8 cellular contexts compared by ENCODE assay signal in genomic region chr5:64767959-64768357, GRCh38. TPM values are rescaled to one million over a fixed set of nuclear protein-coding genes. Genes with fewer than 3 reads are reported as not detected.
A peak's percentile ranks its signal among the peaks of the same experiment; 100 is the strongest.
DNase-seq lines count a peak whose midpoint lies in the region; ATAC-seq and TF ChIP-seq lines count a peak whose summit lies in the region.

No MANE protein-coding gene starts in this region.

- peaks cover 26% of the 10 kb centered on the region for H3K36me3 ChIP-seq in NT2/D1 (ENCODE audit: insufficient read depth, insufficient read length, low read length)
- no peaks in the 10 kb centered on the region for H3K36me3 ChIP-seq in breast epithelium

- no peaks in the 10 kb centered on the region for H3K9me3 Mint-ChIP-seq in stimulated activated naive CD8-positive, alpha-beta T cell treated with anti-CD3 and anti-CD28 coated beads, Interleukin-15, amount 100 ng/mL, for 72 hours

- H3K9ac ChIP-seq in NT2/D1 (ENCODE audit: insufficient read length, low read depth): peak overlapping the region; percentile 84

- H3K27ac ChIP-seq in breast epithelium: peak overlapping the region; percentile 89 to 90

- H3K9me3 ChIP-seq in NT2/D1 (ENCODE audit: insufficient read depth, low read length) (no peaks in the 10 kb centered on the region), breast epithelium (no peaks in the 10 kb centered on the region)

- H3K4me1 Mint-ChIP-seq in stimulated activated naive CD8-positive, alpha-beta T cell treated with anti-CD3 and anti-CD28 coated beads, Interleukin-15, amount 100 ng/mL, for 72 hours: peaks cover 41% of the 10 kb centered on the region

- peak overlapping the region; percentile 98 to 100 for H3K4me3 Mint-ChIP-seq in stimulated activated naive CD8-positive, alpha-beta T cell treated with anti-CD3 and anti-CD28 coated beads, Interleukin-15, amount 100 ng/mL, for 72 hours

- DNase-seq in HFF-Myc (ENCODE audit: extremely low read depth, low read depth) (no peak), NT2/D1 (ENCODE audit: low read depth, low spot score) (no peak), breast epithelium (ENCODE audit: low spot score in 2 of 2) (no peak), left lobe of liver (ENCODE audit: low spot score) (peak; percentile 46), erythroblast (lab: John Stamatoyannopoulos, UW) (no peak), DMS153 treated with DMSO at 0.1 percent for 48 hours (lab: John Stamatoyannopoulos, UW; ENCODE audit: unreplicated experiment) (no peak)
- no peak for DNase-seq in stimulated activated naive CD8-positive, alpha-beta T cell treated with anti-CD3 and anti-CD28 coated beads, Interleukin-15, amount 100 ng/mL, for 72 hours

- H3K27me3 Mint-ChIP-seq in stimulated activated naive CD8-positive, alpha-beta T cell treated with anti-CD3 and anti-CD28 coated beads, Interleukin-15, amount 100 ng/mL, for 72 hours: no peaks in the 10 kb centered on the region

- intact Hi-C loops in breast epithelium (cut with DNase I; ENCODE audit: low total_unique reads): no loop called here

- ATAC-seq in GM18499 (IDR thresholded peaks at IDR 0.05; ENCODE audit: insufficient read depth, unreplicated experiment): peak; percentile 2
- peak; percentile 49 for ATAC-seq in left lobe of liver
- peak; percentile 42 for ATAC-seq in stimulated activated naive CD8-positive, alpha-beta T cell treated with anti-CD3 and anti-CD28 coated beads, Interleukin-15, amount 100 ng/mL, for 72 hours

- no peak for TF ChIP-seq CTCF in HFF-Myc (IDR thresholded peaks at IDR 0.05; ENCODE audit: low read depth, low read length, missing control alignments)
- no peak for TF ChIP-seq CTCF in breast epithelium (IDR thresholded peaks at IDR 0.05)

- H3K4me1 ChIP-seq in NT2/D1 (ENCODE audit: insufficient read depth, insufficient read length): no peaks in the 10 kb centered on the region
- peaks cover 0 to 20% of the 10 kb centered on the region in 2 donors for H3K4me1 ChIP-seq in breast epithelium

- TF ChIP-seq POLR2A in breast epithelium (IDR thresholded peaks at IDR 0.05): no peak
- no peak for TF ChIP-seq POLR2A in erythroblast (IDR thresholded peaks at IDR 0.05; ENCODE audit: low read length)

- peak overlapping the region; percentile 100 for H3K27ac Mint-ChIP-seq in stimulated activated naive CD8-positive, alpha-beta T cell treated with anti-CD3 and anti-CD28 coated beads, Interleukin-15, amount 100 ng/mL, for 72 hours

- H3K27me3 ChIP-seq in NT2/D1 (ENCODE audit: insufficient read depth, insufficient read length) (no peaks in the 10 kb centered on the region), breast epithelium (no peaks in the 10 kb centered on the region)

- H3K4me3 ChIP-seq in HFF-Myc (replicated peaks; ENCODE audit: low read depth, low read length): peak overlapping the region; percentile 74
- peak overlapping the region; percentile 91 for H3K4me3 ChIP-seq in NT2/D1 (ENCODE audit: insufficient read length, low read depth)
- peak overlapping the region; percentile 72 to 86 (median 79) for H3K4me3 ChIP-seq in breast epithelium

RNA-seq across cellular contexts. Expression of gene SREK1IP1, which starts 0.5 kb away (rescaled TPM):
- total RNA-seq in breast epithelium: 10 to 100 TPM in 1 of 3 donors, 1 to 10 TPM in 2; 6.6 to 13.0 (median 8.9) TPM
- total RNA-seq in left lobe of liver: 6.3 TPM

RNA-seq across cellular contexts. Expression of gene CWC27, which starts 0.8 kb away (rescaled TPM):
- 10 to 100 TPM; 10.6 to 19.9 (median 18.0) TPM for total RNA-seq in breast epithelium
- 5.0 TPM for total RNA-seq in left lobe of liver
